Comparison of ENCODE assay signal across 15 cellular contexts in the genomic region with DNA sequence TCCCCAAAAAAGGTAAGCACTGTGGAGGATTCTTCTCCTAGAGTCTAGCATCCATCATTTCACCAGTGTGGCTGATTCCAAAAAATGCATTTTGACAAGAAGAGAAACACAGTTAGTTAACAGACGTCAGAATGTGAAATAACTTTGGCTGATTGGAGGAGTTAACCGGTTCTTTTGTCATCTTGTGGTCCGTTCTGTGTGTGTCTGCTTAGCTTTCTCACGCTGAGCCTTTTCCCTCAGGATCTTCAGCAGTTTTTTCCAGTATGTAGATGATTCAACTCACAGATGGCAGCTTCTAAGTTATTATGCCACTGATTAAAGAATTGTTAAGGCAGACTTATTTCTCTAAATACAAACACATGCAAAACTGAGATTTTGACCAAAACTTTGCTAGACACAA.
"Had no signal": no experiment of that assay in that cellular context is flagged by ENCODE, and none has a peak within 500 bp of the region (broad histone marks: within the 10 kb centered on the region; RNA-seq: fewer than 3 reads in every experiment).

No MANE protein-coding gene starts in this region.

- H3K27ac Mint-ChIP-seq: activated naive CD4-positive, alpha-beta T cell treated with anti-CD3 and anti-CD28 coated beads, Interleukin-2, amount 50 U/mL, for 72 hours; activated T-cell treated with anti-CD3 and anti-CD28 coated beads, Interleukin-2, amount 50 U/mL, for 24 hours; immature natural killer cell; naive thymus-derived CD8-positive, alpha-beta T cell; T-helper 17 cell had no signal

- H3K9me3 Mint-ChIP-seq: activated naive CD4-positive, alpha-beta T cell treated with anti-CD3 and anti-CD28 coated beads, Interleukin-2, amount 50 U/mL, for 72 hours; activated T-cell treated with anti-CD3 and anti-CD28 coated beads, Interleukin-2, amount 50 U/mL, for 24 hours; immature natural killer cell; naive thymus-derived CD8-positive, alpha-beta T cell had no signal

- H3K4me3 Mint-ChIP-seq: activated T-cell treated with anti-CD3 and anti-CD28 coated beads, Interleukin-2, amount 50 U/mL, for 24 hours; immature natural killer cell; naive thymus-derived CD8-positive, alpha-beta T cell; T-helper 17 cell had no signal

- H3K4me3 ChIP-seq: coronary artery, tibial artery had no signal

- H3K36me3 Mint-ChIP-seq: activated naive CD4-positive, alpha-beta T cell treated with anti-CD3 and anti-CD28 coated beads, Interleukin-2, amount 50 U/mL, for 72 hours; immature natural killer cell; naive thymus-derived CD8-positive, alpha-beta T cell had no signal

- DNase-seq: activated CD4-positive, CD25-positive, alpha-beta regulatory T cell; activated effector memory CD4-positive, alpha-beta T cell treated with anti-CD3 and anti-CD28 coated beads, Interleukin-2, amount 50 U/mL, for 16 hours; activated T-cell treated with anti-CD3 and anti-CD28 coated beads, Interleukin-2, amount 50 U/mL, for 24 hours; anterior cingulate cortex; caudate nucleus; effector CD4-positive, alpha-beta T cell; immature natural killer cell; left cardiac atrium; naive thymus-derived CD8-positive, alpha-beta T cell; posterior cingulate gyrus; small intestine; T-helper 17 cell; tibial artery had no signal
